In genomic region chr1:110229348-110230001, GRCh38 we compare ENCODE assay signal across 16 cellular contexts. TPM values are rescaled to one million over a fixed set of nuclear protein-coding genes. Genes with fewer than 3 reads are reported as not detected.
DNase-seq lines count a peak whose midpoint lies in the region; ATAC-seq and TF ChIP-seq lines count a peak whose summit lies in the region.
"Had no signal": no experiment of that assay in that cellular context is flagged by ENCODE, and none has a peak within 500 bp of the region (broad histone marks: within the 10 kb centered on the region; RNA-seq: fewer than 3 reads in every experiment).

No MANE protein-coding gene starts in this region.

- no peaks in the 10 kb centered on the region for H3F3A ChIP-seq in neural progenitor cell (ENCODE audit: low read depth)

- H3K27me3 ChIP-seq in neural progenitor cell: no peaks in the 10 kb centered on the region
- H3K27me3 ChIP-seq: gastroesophageal sphincter, vagina had no signal

- no peaks in the 10 kb centered on the region for H4K20me1 ChIP-seq in neural progenitor cell (ENCODE audit: low read depth)

- H3K4me1 ChIP-seq in neural progenitor cell: peaks cover 13% of the 10 kb centered on the region
- H3K4me1 ChIP-seq: gastroesophageal sphincter had no signal

- DNase-seq in Daoy (ENCODE audit: low read depth) (peak; percentile 62), NCI-H69 (lab: John Stamatoyannopoulos, UW) (peak; percentile 81), cerebellar cortex (ENCODE audit: low spot score) (peak; percentile 83), neural progenitor cell (ENCODE audit: low spot score) (no peak), NCI-H2196 (lab: John Stamatoyannopoulos, UW; ENCODE audit: unreplicated experiment) (no peak)
- DNase-seq in activated CD4-positive, alpha-beta T cell treated with anti-CD3 and anti-CD28 coated beads, Interleukin-2, amount 50 U/mL, for 4 hours: no peak
- DNase-seq: activated CD4-positive, CD25-positive, alpha-beta regulatory T cell; DMS153; Kasumi-1; mucosa of descending colon; NCI-H2171 treated with DMSO at 0.1 percent for 48 hours had no signal

- no peak for TF ChIP-seq CTCF in neural progenitor cell (IDR thresholded peaks at IDR 0.05)

- peak overlapping the region; percentile 57 for H3K27ac Mint-ChIP-seq in neural progenitor cell

- H3K36me3 ChIP-seq in neural progenitor cell: no peaks in the 10 kb centered on the region

- no peak for ATAC-seq in HG03097 (IDR thresholded peaks at IDR 0.05; ENCODE audit: low FRiP score, unreplicated experiment)
- ATAC-seq in GM21515 (IDR thresholded peaks at IDR 0.05; ENCODE audit: unreplicated experiment): no peak
- ATAC-seq: gastroesophageal sphincter, mucosa of descending colon had no signal

- no peak overlapping the region for H3K4me3 ChIP-seq in neural progenitor cell
- H3K4me3 ChIP-seq: gastroesophageal sphincter, mucosa of descending colon, SK-N-MC, vagina had no signal

- H3K9me3 ChIP-seq in neural progenitor cell (ENCODE audit: low read depth): no peaks in the 10 kb centered on the region
- H3K9me3 ChIP-seq: mucosa of descending colon, vagina had no signal

- H3K36me3 Mint-ChIP-seq in neural progenitor cell: no peaks in the 10 kb centered on the region

- H3K27ac ChIP-seq in neural progenitor cell: no peak overlapping the region
- H3K27ac ChIP-seq: gastroesophageal sphincter, SK-N-MC, vagina had no signal

- no peak overlapping the region for H2AFZ ChIP-seq in neural progenitor cell (replicated peaks)

- H3K79me2 ChIP-seq in neural progenitor cell (ENCODE audit: low read depth): no peaks in the 10 kb centered on the region

- H3K9me3 Mint-ChIP-seq in neural progenitor cell: no peaks in the 10 kb centered on the region

- H3K27me3 Mint-ChIP-seq in neural progenitor cell (ENCODE audit: insufficient read depth, low read depth): no peaks in the 10 kb centered on the region

- no peak overlapping the region for H3K4me2 ChIP-seq in neural progenitor cell

- no peak overlapping the region for H3K4me3 Mint-ChIP-seq in neural progenitor cell

- H3K9ac ChIP-seq in neural progenitor cell: no peak overlapping the region

- peaks cover 14% of the 10 kb centered on the region for H3K4me1 Mint-ChIP-seq in neural progenitor cell

RNA-seq across cellular contexts. Expression of gene KCNC4, which starts 19.4 kb away (rescaled TPM):
- total RNA-seq in Daoy (2014; rRNA removed; shearing (Covaris generic)): 5.1 and 5.5 TPM in 2 replicates
- total RNA-seq in neural progenitor cell (ENCODE audit: low replicate concordance): 1.3 and 2.0 TPM in 2 replicates

Comparison
In these comparisons a context has a peak if more than half of its experiments do, and no peak if none do; other contexts are left out.
1. DNase-seq: peak in Daoy (single experiment), NCI-H69 (single experiment) and cerebellar cortex (single experiment); none in neural progenitor cell (single experiment), activated CD4-positive, alpha-beta T cell treated with anti-CD3 and anti-CD28 coated beads, Interleukin-2, amount 50 U/mL, for 4 hours (0 of 2) and NCI-H2196 (single experiment).